In the genomic region with DNA sequence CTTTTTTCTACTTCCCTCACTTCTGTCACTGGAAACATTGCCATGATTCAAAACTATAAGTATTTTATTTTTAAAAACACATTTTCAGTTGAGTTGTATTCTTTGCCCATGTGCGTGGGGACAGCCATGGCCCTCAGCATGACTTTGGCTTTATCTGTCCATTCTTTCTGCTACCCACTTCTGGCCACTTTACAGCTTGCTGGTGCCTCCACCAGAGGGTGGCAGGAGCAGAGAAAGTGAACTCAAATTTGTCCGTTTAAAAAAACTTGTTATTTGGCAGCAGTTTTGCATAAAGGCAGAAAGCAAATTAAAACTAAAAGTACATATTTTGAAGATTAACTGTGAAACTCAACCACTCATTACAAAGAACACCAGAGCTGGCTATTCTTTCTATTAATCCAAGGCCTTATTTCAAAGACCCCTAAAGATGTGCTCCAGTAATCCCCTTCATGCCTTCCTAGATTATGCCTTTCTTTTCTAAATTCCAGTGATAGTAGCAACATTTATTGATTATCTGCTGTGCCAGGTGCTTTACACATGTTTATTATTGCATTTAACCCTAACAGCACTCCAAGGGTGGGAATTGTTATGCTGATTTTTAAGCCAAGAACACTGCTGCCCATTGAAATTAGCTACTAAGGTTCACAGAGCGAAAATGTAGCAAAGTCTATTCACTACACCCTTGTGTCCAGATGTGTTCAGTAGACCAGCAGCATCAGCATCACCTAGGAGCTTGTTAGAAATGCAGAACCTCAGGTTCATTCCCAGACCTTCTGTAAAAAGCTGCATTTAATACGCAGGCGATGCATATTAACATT, we compare ENCODE assay signal across 16 cellular contexts.
DNase-seq lines count a peak whose midpoint lies in the region; ATAC-seq, FAIRE-seq and TF ChIP-seq lines count a peak whose summit lies in the region.
"Had no signal": no experiment of that assay in that cellular context is flagged by ENCODE, and none has a peak within 500 bp of the region (broad histone marks: within the 10 kb centered on the region; RNA-seq: fewer than 3 reads in every experiment).

No MANE protein-coding gene starts in this region.

- H2BK120ac ChIP-seq in trophoblast cell (ENCODE audit: insufficient read depth, low read length, poor library complexity): no peak overlapping the region

- ATAC-seq in A549 (peak; percentile 62 to 74; a peak in 3 of 6 replicates), GM18502 (IDR thresholded peaks at IDR 0.05; ENCODE audit: poor library complexity, unreplicated experiment) (no peak)
- no peak for ATAC-seq in activated CD8-positive, alpha-beta T cell treated with anti-CD3 and anti-CD28 coated beads for 36 hours

- no peak for TF ChIP-seq POLR2A in A549 (IDR thresholded peaks at IDR 0.05; ENCODE audit: low read length)

- H3K4me3 ChIP-seq in A549 (no peak overlapping the region), NT2/D1 (ENCODE audit: insufficient read length, low read depth) (no peak overlapping the region), dorsolateral prefrontal cortex (no peak overlapping the region), liver (ENCODE audit: low read depth in 1 of 3, low read length in 3 of 3) (no peak overlapping the region), trophoblast cell (ENCODE audit: low read depth, low read length) (no peak overlapping the region)
- H3K4me3 ChIP-seq: skin epidermis, stomach had no signal

- H3K27me3 Mint-ChIP-seq in activated CD8-positive, alpha-beta T cell treated with anti-CD3 and anti-CD28 coated beads for 36 hours: peaks cover 1% of the 10 kb centered on the region

- CTCF ChIA-PET in A549 (lab: Yijun Ruan, JAX): interaction anchor here (1.1 to 1.2 kb wide), 3 partner anchors 22 to 135 kb away, joined by 3 read pairs; partner anchors contain the start of gene THRB
- CTCF ChIA-PET in activated CD8-positive, alpha-beta T cell treated with anti-CD3 and anti-CD28 coated beads for 36 hours (lab: Charles Lee): no interaction called here

- H2AK5ac ChIP-seq in trophoblast cell (ENCODE audit: low read length): no peak overlapping the region

- TF ChIP-seq EP300 in A549 (IDR thresholded peaks at IDR 0.05): no peak

- no peak overlapping the region for H4K12ac ChIP-seq in trophoblast cell (ENCODE audit: low read depth, low read length)

- H3K9me3 ChIP-seq in A549 (no peaks in the 10 kb centered on the region), NT2/D1 (ENCODE audit: insufficient read depth, low read length) (no peaks in the 10 kb centered on the region), liver (ENCODE audit: control insufficient read depth in 4 of 4, low read length in 3 of 4) (no peaks in the 10 kb centered on the region), trophoblast cell (ENCODE audit: insufficient read depth, low read depth, low read length) (no peaks in the 10 kb centered on the region)
- H3K9me3 ChIP-seq: stomach had no signal

- H3K4me1 ChIP-seq in A549 (peaks cover 27% of the 10 kb centered on the region), NT2/D1 (ENCODE audit: insufficient read depth, insufficient read length) (no peaks in the 10 kb centered on the region), liver (ENCODE audit: control insufficient read depth in 4 of 4, insufficient read depth in 4 of 4, low read length in 3 of 4) (peaks cover 0 to 40% (median 19%) of the 10 kb centered on the region in 4 donors), trophoblast cell (ENCODE audit: control insufficient read depth in 1 of 2, insufficient read depth in 2 of 2, low read length in 2 of 2) (peaks cover 0 to 2% of the 10 kb centered on the region in 2 experiments)

- intact Hi-C loops in dorsolateral prefrontal cortex (cut with DNase I): no loop called here
- intact Hi-C loops in activated CD8-positive, alpha-beta T cell treated with anti-CD3 and anti-CD28 coated beads for 36 hours (cut with micrococcal nuclease): no loop called here

- H3K36me3 ChIP-seq in NT2/D1 (ENCODE audit: insufficient read depth, insufficient read length, low read length) (no peaks in the 10 kb centered on the region), liver (ENCODE audit: control insufficient read depth in 4 of 4, insufficient read depth in 3 of 4, low read depth in 1 of 4, low read length in 3 of 4) (no peaks in the 10 kb centered on the region), trophoblast cell (ENCODE audit: control insufficient read depth in 1 of 2, insufficient read depth in 2 of 2, low read length in 2 of 2) (no peaks in the 10 kb centered on the region)
- H3K36me3 ChIP-seq: stomach had no signal

- no peak overlapping the region for H2BK5ac ChIP-seq in trophoblast cell (ENCODE audit: low read depth, low read length, poor library complexity)

- H2AFZ ChIP-seq in trophoblast cell (ENCODE audit: insufficient read depth, low read length, poor library complexity): no peak overlapping the region

- H3K27ac Mint-ChIP-seq in activated CD8-positive, alpha-beta T cell treated with anti-CD3 and anti-CD28 coated beads for 36 hours: no peak overlapping the region

- WGBS in A549 (ENCODE audit: missing lambda C conversion rate): 65% methylated on average over 5 of the region's 5 CpGs
- 71% methylated on average over 5 of the region's 5 CpGs for WGBS in liver
- WGBS in trophoblast cell (ENCODE audit: extremely low coverage, insufficient coverage, insufficient read length): no CpG with 5 or more reads among the region's 5 CpGs

- H3K27ac ChIP-seq in A549: no peak overlapping the region
- H3K27ac ChIP-seq in dorsolateral prefrontal cortex: peak overlapping the region in 56 of 59 donors; percentile 21 to 88 (median 72)
- peak overlapping the region; percentile 25 to 59 for H3K27ac ChIP-seq in liver (ENCODE audit: low read depth in 1 of 2, low read length in 2 of 2)
- H3K27ac ChIP-seq in trophoblast cell (ENCODE audit: low read depth, low read length): no peak overlapping the region
- H3K27ac ChIP-seq: skin epidermis, stomach had no signal

- H3K36me3 Mint-ChIP-seq in activated CD8-positive, alpha-beta T cell treated with anti-CD3 and anti-CD28 coated beads for 36 hours (ENCODE audit: low read depth): no peaks in the 10 kb centered on the region

- no peak overlapping the region for H3K23ac ChIP-seq in trophoblast cell (ENCODE audit: low read length)

- no peaks in the 10 kb centered on the region for H3K79me2 ChIP-seq in trophoblast cell (ENCODE audit: control insufficient read depth, insufficient read depth, low read length, poor library complexity)

- H3K18ac ChIP-seq in trophoblast cell (ENCODE audit: low read length): no peak overlapping the region

- no peak overlapping the region for H2BK12ac ChIP-seq in trophoblast cell (ENCODE audit: low read length)

- POLR2A ChIA-PET in A549 (lab: Yijun Ruan, JAX): no interaction called here
- POLR2A ChIA-PET in activated CD8-positive, alpha-beta T cell treated with anti-CD3 and anti-CD28 coated beads for 36 hours (lab: Charles Lee): no interaction called here

- no peak overlapping the region for H3K4me3 Mint-ChIP-seq in activated CD8-positive, alpha-beta T cell treated with anti-CD3 and anti-CD28 coated beads for 36 hours

- DNase-seq in A549 (ENCODE audit: low read depth in 1 of 2, low spot score in 1 of 2) (no peak), NT2/D1 (ENCODE audit: low read depth, low spot score) (peak; percentile 9), dorsolateral prefrontal cortex (peak in 1 of 10 donors; percentile 46), trophoblast cell (no peak), glomerular visceral epithelial cell (ENCODE audit: extremely low spot score) (no peak)
- DNase-seq in activated CD8-positive, alpha-beta T cell treated with anti-CD3 and anti-CD28 coated beads for 36 hours: no peak
- DNase-seq: activated naive CD4-positive, alpha-beta T cell treated with anti-CD3 and anti-CD28 coated beads, Interleukin-2, amount 50 U/mL, for 16 hours; erythroblast; mammary epithelial cell; NCI-H1105; stomach had no signal

- no peak overlapping the region for H4K91ac ChIP-seq in trophoblast cell (ENCODE audit: low read depth, low read length)

- no peak for FAIRE-seq in A549 (lab: Jason Lieb, UNC)
- FAIRE-seq: GM18507, GM19239 had no signal

- H3K4me1 Mint-ChIP-seq in activated CD8-positive, alpha-beta T cell treated with anti-CD3 and anti-CD28 coated beads for 36 hours (ENCODE audit: low read depth): no peaks in the 10 kb centered on the region

- peak in 1 of 2 experiments; percentile 33; a peak in 1 of 5 replicates for TF ChIP-seq RAD21 in A549 (conservative IDR thresholded peaks at IDR 0.05 in 1 of 2, IDR thresholded peaks at IDR 0.05 in 1 of 2)
- TF ChIP-seq RAD21 in liver (IDR thresholded peaks at IDR 0.05): peak; percentile 76 to 82

- H3K27me3 ChIP-seq in NT2/D1 (ENCODE audit: insufficient read depth, insufficient read length): no peaks in the 10 kb centered on the region
- H3K27me3 ChIP-seq in dorsolateral prefrontal cortex: no peaks in the 10 kb centered on the region
- no peaks in the 10 kb centered on the region for H3K27me3 ChIP-seq in liver (ENCODE audit: control insufficient read depth in 4 of 4, insufficient read depth in 4 of 4, low read length in 3 of 4)
- H3K27me3 ChIP-seq in trophoblast cell (ENCODE audit: insufficient read depth, low read length): no peaks in the 10 kb centered on the region
- H3K27me3 ChIP-seq: stomach had no signal

- no peaks in the 10 kb centered on the region for H3K9me3 Mint-ChIP-seq in activated CD8-positive, alpha-beta T cell treated with anti-CD3 and anti-CD28 coated beads for 36 hours

- no peaks in the 10 kb centered on the region for H3K79me1 ChIP-seq in trophoblast cell (ENCODE audit: low read length)

- H3K4me2 ChIP-seq in A549 (no peak overlapping the region), trophoblast cell (ENCODE audit: low read length) (no peak overlapping the region)

- H3K4ac ChIP-seq in trophoblast cell (ENCODE audit: low read depth, low read length): no peak overlapping the region

- peak; percentile 26; the same call in 1 of the 3 replicates for TF ChIP-seq CTCF in A549 (IDR thresholded peaks at IDR 0.05)
- TF ChIP-seq CTCF in dorsolateral prefrontal cortex (IDR thresholded peaks at IDR 0.05 in 54 of 56, conservative IDR thresholded peaks at IDR 0.05 in 2 of 56; ENCODE audit: low read depth in 1 of 56, partially characterized antibody in 56 of 56): peak in 30 of 56 donors; percentile 12 to 43 (median 26)
- TF ChIP-seq CTCF in liver (IDR thresholded peaks at IDR 0.05; ENCODE audit: low read depth, low read length, missing input control): peak; percentile 52
- TF ChIP-seq CTCF in activated CD8-positive, alpha-beta T cell treated with anti-CD3 and anti-CD28 coated beads for 36 hours (IDR thresholded peaks at IDR 0.05): no peak

- no peak overlapping the region for H3K14ac ChIP-seq in trophoblast cell (ENCODE audit: low read length)

- H4K8ac ChIP-seq in trophoblast cell (ENCODE audit: low read depth, low read length): no peak overlapping the region

- H3K9ac ChIP-seq in NT2/D1 (ENCODE audit: insufficient read length, low read depth): no peak overlapping the region
- peak overlapping the region in 1 of 2 donors; percentile 22 for H3K9ac ChIP-seq in liver (ENCODE audit: low read depth in 1 of 2, low read length in 2 of 2)
- no peak overlapping the region for H3K9ac ChIP-seq in trophoblast cell (ENCODE audit: low read length)

TF ChIP-seq in A549, 52 proteins besides CTCF, POLR2A, EP300 and RAD21 (continues in another document):
- TF ChIP-seq JUNB (IDR thresholded peaks at IDR 0.05): no peak

TF ChIP-seq in liver, 16 proteins besides CTCF, POLR2A, EP300 and RAD21:
- TF ChIP-seq YY1 (IDR thresholded peaks at IDR 0.05) (peak; percentile 26), FOXA1 (IDR thresholded peaks at IDR 0.05) (no peak)

Comparison
In these comparisons a context has a peak if more than half of its experiments do, and no peak if none do; other contexts are left out.
1. ATAC-seq: peak in A549 (2 of 2); none in activated CD8-positive, alpha-beta T cell treated with anti-CD3 and anti-CD28 coated beads for 36 hours (single experiment) and GM18502 (single experiment).
2. H3K27ac ChIP-seq: peak in dorsolateral prefrontal cortex (56 of 59) and liver (2 of 2); none in A549 (0 of 2) and trophoblast cell (single experiment).